Comparison of ENCODE assay signal across 25 cellular contexts in genomic region chr14:33362934-33363333, GRCh38.
DNase-seq lines count a peak whose midpoint lies in the region; ATAC-seq and TF ChIP-seq lines count a peak whose summit lies in the region.
"Had no signal": no experiment of that assay in that cellular context is flagged by ENCODE, and none has a peak within 500 bp of the region (broad histone marks: within the 10 kb centered on the region; RNA-seq: fewer than 3 reads in every experiment).

No MANE protein-coding gene starts in this region.

- no peaks in the 10 kb centered on the region for H3K36me3 ChIP-seq in H7 (replicated peaks; ENCODE audit: control insufficient read depth, insufficient read depth, low read length)
- peaks cover 0 to 17% of the 10 kb centered on the region in 2 donors for H3K36me3 ChIP-seq in neuronal stem cell (replicated peaks in 1 of 2; ENCODE audit: control insufficient read depth in 2 of 2, insufficient read depth in 2 of 2, low read length in 2 of 2)
- H3K36me3 ChIP-seq in sigmoid colon: no peaks in the 10 kb centered on the region
- H3K36me3 ChIP-seq: BLaER1 had no signal

- no peak overlapping the region for H3K4ac ChIP-seq in neuronal stem cell (ENCODE audit: low read length)

- TF ChIP-seq EP300 in sigmoid colon (IDR thresholded peaks at IDR 0.05): no peak

- H3K23ac ChIP-seq in neuronal stem cell (ENCODE audit: low read depth, low read length, poor library complexity): no peak overlapping the region

- H3K18ac ChIP-seq in neuronal stem cell (ENCODE audit: low read length): no peak overlapping the region

- H3K27me3 ChIP-seq in H7 (ENCODE audit: control insufficient read depth, insufficient read depth, low read length) (no peaks in the 10 kb centered on the region), neuronal stem cell (ENCODE audit: control insufficient read depth in 3 of 3, insufficient read depth in 3 of 3, low read depth in 1 of 3, low read length in 3 of 3) (no peaks in the 10 kb centered on the region), sigmoid colon (no peaks in the 10 kb centered on the region)
- H3K27me3 ChIP-seq: BLaER1 had no signal

- H3K27ac ChIP-seq in neuronal stem cell (replicated peaks; ENCODE audit: low read length): peak overlapping the region; percentile 62
- H3K27ac ChIP-seq in sigmoid colon: no peak overlapping the region
- H3K27ac ChIP-seq: BLaER1, PC-9 had no signal

- no peak overlapping the region for H2BK15ac ChIP-seq in neuronal stem cell (ENCODE audit: low read length)

- peak; percentile 32 for DNase-seq in H7
- DNase-seq in ecto neural progenitor cell (ENCODE audit: low spot score): peak; percentile 89
- peak; percentile 36 for DNase-seq in iPS-NIHi11 (ENCODE audit: low spot score)
- peak; percentile 83 for DNase-seq in neuronal stem cell (ENCODE audit: low spot score)
- no peak for DNase-seq in G401 (ENCODE audit: low spot score)
- DNase-seq in sigmoid colon: no peak
- DNase-seq in SW 1271 (lab: John Stamatoyannopoulos, UW): no peak
- DNase-seq: CD4-positive, CD25-positive, alpha-beta regulatory T cell; DMS153; DND-41; Karpas-422; MV-4-11; NCI-H1105 treated with DMSO at 0.1 percent for 48 hours; NCI-H146; NCI-H1930; NCI-H2107; NCI-H446 treated with DMSO at 0.1 percent for 48 hours; NCI-H526; NCI-H82; PC-9; Right ventricle myocardium superior; T-helper 1 cell had no signal

- H2BK120ac ChIP-seq in neuronal stem cell (ENCODE audit: low read depth, low read length): no peak overlapping the region

- H3K4me3 ChIP-seq in H7 (ENCODE audit: insufficient read depth, low read depth, low read length): no peak overlapping the region
- H3K4me3 ChIP-seq in neuronal stem cell (ENCODE audit: low read length in 2 of 2): no peak overlapping the region
- no peak overlapping the region for H3K4me3 ChIP-seq in sigmoid colon
- H3K4me3 ChIP-seq: BLaER1, PC-9 had no signal

- H3K4me2 ChIP-seq in neuronal stem cell (ENCODE audit: insufficient read depth, low read length, poor library complexity, severe bottlenecking): peak overlapping the region; percentile 29
- H3K4me2 ChIP-seq: BLaER1, PC-9 had no signal

- H3K4me1 ChIP-seq in neuronal stem cell (ENCODE audit: control insufficient read depth in 2 of 2, insufficient read depth in 1 of 2, low read depth in 1 of 2, low read length in 2 of 2) (peaks cover 19 to 45% of the 10 kb centered on the region in 2 donors), sigmoid colon (peaks cover 0 to 9% (median 4%) of the 10 kb centered on the region in 4 donors)
- H3K4me1 ChIP-seq: BLaER1 had no signal

- H4K8ac ChIP-seq in neuronal stem cell (ENCODE audit: low read depth, low read length): no peak overlapping the region

- H2AK5ac ChIP-seq in neuronal stem cell (ENCODE audit: low read depth, low read length): no peak overlapping the region

- H3K9me3 ChIP-seq in neuronal stem cell (replicated peaks in 1 of 2; ENCODE audit: control insufficient read depth in 2 of 2, insufficient read depth in 1 of 2, low read depth in 1 of 2, low read length in 2 of 2) (no peaks in the 10 kb centered on the region), sigmoid colon (no peaks in the 10 kb centered on the region)
- H3K9me3 ChIP-seq: BLaER1 had no signal

- no peak for ATAC-seq in HG03460 (IDR thresholded peaks at IDR 0.05; ENCODE audit: unreplicated experiment)
- ATAC-seq: HCT116 had no signal

- H4K91ac ChIP-seq in neuronal stem cell (ENCODE audit: low read depth, low read length, poor library complexity): no peak overlapping the region

- no peak overlapping the region for H3K14ac ChIP-seq in neuronal stem cell (ENCODE audit: low read length)

- no peak overlapping the region for H2BK12ac ChIP-seq in neuronal stem cell (ENCODE audit: low read length)

- no peaks in the 10 kb centered on the region for H3K79me1 ChIP-seq in neuronal stem cell (ENCODE audit: low read depth, low read length)

- no peak overlapping the region for H3K9ac ChIP-seq in neuronal stem cell (ENCODE audit: low read depth, low read length, poor library complexity)
- H3K9ac ChIP-seq: BLaER1 had no signal

- no peak overlapping the region for H2BK5ac ChIP-seq in neuronal stem cell (ENCODE audit: low read length)

- intact Hi-C loops in sigmoid colon (cut with DNase I): no loop called here

- TF ChIP-seq CTCF in sigmoid colon (IDR thresholded peaks at IDR 0.05): no peak

- no peak for TF ChIP-seq POLR2A in sigmoid colon (IDR thresholded peaks at IDR 0.05)

- no CpG with 5 or more reads among the region's 6 CpGs for WGBS in neuronal stem cell (ENCODE audit: extremely low coverage in 2 of 2, insufficient read length in 2 of 2, insufficient replicate concordance in 1 of 2), 2 donors
- WGBS in sigmoid colon, 2 donors: 92 to 94% methylated on average over 6 of the region's 6 CpGs

- in situ Hi-C loops in G401 (cut with HindIII; ENCODE audit: low sequenced_read_pairs): no loop called here

- H2AFZ ChIP-seq in neuronal stem cell (ENCODE audit: low read length): no peak overlapping the region
- H2AFZ ChIP-seq: PC-9 had no signal

Comparison
In these comparisons a context has a peak if more than half of its experiments do, and no peak if none do; other contexts are left out.
1. DNase-seq: peak in H7 (single experiment), ecto neural progenitor cell (single experiment), iPS-NIHi11 (single experiment) and neuronal stem cell (single experiment); none in G401 (single experiment), sigmoid colon (single experiment) and SW 1271 (0 of 2).